Comparison of ENCODE assay signal across 1 cellular context in the genomic region with DNA sequence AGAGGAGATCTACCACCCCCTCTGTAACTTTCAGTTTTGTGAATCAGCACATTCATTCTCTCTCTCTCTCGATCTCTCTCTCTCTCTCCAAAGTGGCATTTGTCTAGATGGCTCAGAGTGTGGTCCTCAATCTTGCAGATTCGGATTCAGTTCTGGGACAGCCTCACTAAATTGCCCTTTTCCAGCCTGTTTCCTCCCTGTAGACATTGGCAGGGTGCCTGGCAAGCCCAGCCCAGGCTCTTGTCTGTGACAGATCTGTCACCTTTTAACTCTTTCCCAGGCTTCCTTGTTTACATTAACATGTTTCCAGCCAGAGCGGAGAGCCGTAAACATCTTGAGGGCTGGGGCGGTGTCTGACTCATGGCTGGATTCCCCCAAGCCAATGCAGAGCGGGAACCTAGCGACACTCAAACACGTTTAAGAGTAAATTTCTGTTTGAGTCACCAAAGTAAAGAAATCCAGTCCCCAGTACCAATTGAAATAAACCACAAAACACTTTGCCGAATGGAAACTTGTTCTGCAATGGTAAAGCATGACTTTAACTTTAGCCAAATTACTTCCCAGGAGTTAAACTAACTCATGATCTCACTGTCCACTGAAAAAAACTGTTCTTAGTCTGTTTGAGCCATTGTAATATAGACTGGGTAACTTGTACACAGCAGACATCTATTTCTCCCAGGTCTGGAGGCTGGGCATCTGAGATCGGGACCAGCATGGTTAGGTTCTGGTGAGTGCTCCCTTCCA.
A peak's percentile ranks its signal among the peaks of the same experiment; 100 is the strongest.
TF ChIP-seq lines count a peak whose summit lies in the region.

No MANE protein-coding gene starts in this region.

TF ChIP-seq in HepG2, 621 proteins besides CTCF, POLR2A, EP300 and RAD21 (continued from another document and continues in another):
- TF ChIP-seq SP2 (CRISPR knock-in tag; IDR thresholded peaks at IDR 0.05) (no peak), NFRKB (IDR thresholded peaks at IDR 0.05) (no peak), FOXP1 (IDR thresholded peaks at IDR 0.05) (no peak), FOXP1 (CRISPR knock-in tag; IDR thresholded peaks at IDR 0.05) (peak; percentile 78), RARA (CRISPR knock-in tag; IDR thresholded peaks at IDR 0.05) (peak; percentile 35; the same call in 1 of the 2 replicates), ZNF646 (CRISPR knock-in tag; IDR thresholded peaks at IDR 0.05) (no peak), KDM1A (CRISPR knock-in tag; IDR thresholded peaks at IDR 0.05) (no peak), CBX2 (IDR thresholded peaks at IDR 0.05; ENCODE audit: low read depth, low read length) (no peak), CBX2 (CRISPR knock-in tag; IDR thresholded peaks at IDR 0.05; ENCODE audit: low read depth) (no peak), ZNF672 (CRISPR knock-in tag; IDR thresholded peaks at IDR 0.05) (no peak), HBP1 (CRISPR knock-in tag; IDR thresholded peaks at IDR 0.05; ENCODE audit: low read depth) (no peak), FOXA1 (IDR thresholded peaks at IDR 0.05) (no peak), FOXA1 (CRISPR knock-in tag; IDR thresholded peaks at IDR 0.05) (peak; percentile 68), ONECUT2 (CRISPR knock-in tag; IDR thresholded peaks at IDR 0.05) (no peak), MEIS1 (CRISPR knock-in tag; IDR thresholded peaks at IDR 0.05; ENCODE audit: borderline replicate concordance) (no peak), NR3C1 (CRISPR knock-in tag; IDR thresholded peaks at IDR 0.05) (no peak), ZBTB10 (CRISPR knock-in tag; IDR thresholded peaks at IDR 0.05; ENCODE audit: borderline replicate concordance) (no peak), NCOR1 (IDR thresholded peaks at IDR 0.05; ENCODE audit: borderline replicate concordance, low read length) (no peak), MEIS2 (CRISPR knock-in tag; IDR thresholded peaks at IDR 0.05) (peak; percentile 39; the same call in 1 of the 2 replicates), GLI4 (CRISPR knock-in tag; IDR thresholded peaks at IDR 0.05; ENCODE audit: borderline replicate concordance) (no peak), SALL2 (CRISPR knock-in tag; IDR thresholded peaks at IDR 0.05) (no peak), GATAD2A (CRISPR knock-in tag; IDR thresholded peaks at IDR 0.05) (peak; percentile 24; the same call in 1 of the 2 replicates), POGZ (CRISPR knock-in tag; IDR thresholded peaks at IDR 0.05) (no peak)
- TF ChIP-seq, protein P1, sequence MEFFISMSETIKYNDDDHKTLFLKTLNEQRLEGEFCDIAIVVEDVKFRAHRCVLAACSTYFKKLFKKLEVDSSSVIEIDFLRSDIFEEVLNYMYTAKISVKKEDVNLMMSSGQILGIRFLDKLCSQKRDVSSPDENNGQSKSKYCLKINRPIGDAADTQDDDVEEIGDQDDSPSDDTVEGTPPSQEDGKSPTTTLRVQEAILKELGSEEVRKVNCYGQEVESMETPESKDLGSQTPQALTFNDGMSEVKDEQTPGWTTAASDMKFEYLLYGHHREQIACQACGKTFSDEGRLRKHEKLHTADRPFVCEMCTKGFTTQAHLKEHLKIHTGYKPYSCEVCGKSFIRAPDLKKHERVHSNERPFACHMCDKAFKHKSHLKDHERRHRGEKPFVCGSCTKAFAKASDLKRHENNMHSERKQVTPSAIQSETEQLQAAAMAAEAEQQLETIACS (CRISPR knock-in tag; IDR thresholded peaks at IDR 0.05): no peak
- TF ChIP-seq, protein P2, sequence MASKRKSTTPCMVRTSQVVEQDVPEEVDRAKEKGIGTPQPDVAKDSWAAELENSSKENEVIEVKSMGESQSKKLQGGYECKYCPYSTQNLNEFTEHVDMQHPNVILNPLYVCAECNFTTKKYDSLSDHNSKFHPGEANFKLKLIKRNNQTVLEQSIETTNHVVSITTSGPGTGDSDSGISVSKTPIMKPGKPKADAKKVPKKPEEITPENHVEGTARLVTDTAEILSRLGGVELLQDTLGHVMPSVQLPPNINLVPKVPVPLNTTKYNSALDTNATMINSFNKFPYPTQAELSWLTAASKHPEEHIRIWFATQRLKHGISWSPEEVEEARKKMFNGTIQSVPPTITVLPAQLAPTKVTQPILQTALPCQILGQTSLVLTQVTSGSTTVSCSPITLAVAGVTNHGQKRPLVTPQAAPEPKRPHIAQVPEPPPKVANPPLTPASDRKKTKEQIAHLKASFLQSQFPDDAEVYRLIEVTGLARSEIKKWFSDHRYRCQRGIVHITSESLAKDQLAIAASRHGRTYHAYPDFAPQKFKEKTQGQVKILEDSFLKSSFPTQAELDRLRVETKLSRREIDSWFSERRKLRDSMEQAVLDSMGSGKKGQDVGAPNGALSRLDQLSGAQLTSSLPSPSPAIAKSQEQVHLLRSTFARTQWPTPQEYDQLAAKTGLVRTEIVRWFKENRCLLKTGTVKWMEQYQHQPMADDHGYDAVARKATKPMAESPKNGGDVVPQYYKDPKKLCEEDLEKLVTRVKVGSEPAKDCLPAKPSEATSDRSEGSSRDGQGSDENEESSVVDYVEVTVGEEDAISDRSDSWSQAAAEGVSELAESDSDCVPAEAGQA (IDR thresholded peaks at IDR 0.05; ENCODE audit: low read depth): no peak
- TF ChIP-seq, protein P2 (CRISPR knock-in tag; IDR thresholded peaks at IDR 0.05; ENCODE audit: borderline replicate concordance): no peak
- TF ChIP-seq, protein P3, sequence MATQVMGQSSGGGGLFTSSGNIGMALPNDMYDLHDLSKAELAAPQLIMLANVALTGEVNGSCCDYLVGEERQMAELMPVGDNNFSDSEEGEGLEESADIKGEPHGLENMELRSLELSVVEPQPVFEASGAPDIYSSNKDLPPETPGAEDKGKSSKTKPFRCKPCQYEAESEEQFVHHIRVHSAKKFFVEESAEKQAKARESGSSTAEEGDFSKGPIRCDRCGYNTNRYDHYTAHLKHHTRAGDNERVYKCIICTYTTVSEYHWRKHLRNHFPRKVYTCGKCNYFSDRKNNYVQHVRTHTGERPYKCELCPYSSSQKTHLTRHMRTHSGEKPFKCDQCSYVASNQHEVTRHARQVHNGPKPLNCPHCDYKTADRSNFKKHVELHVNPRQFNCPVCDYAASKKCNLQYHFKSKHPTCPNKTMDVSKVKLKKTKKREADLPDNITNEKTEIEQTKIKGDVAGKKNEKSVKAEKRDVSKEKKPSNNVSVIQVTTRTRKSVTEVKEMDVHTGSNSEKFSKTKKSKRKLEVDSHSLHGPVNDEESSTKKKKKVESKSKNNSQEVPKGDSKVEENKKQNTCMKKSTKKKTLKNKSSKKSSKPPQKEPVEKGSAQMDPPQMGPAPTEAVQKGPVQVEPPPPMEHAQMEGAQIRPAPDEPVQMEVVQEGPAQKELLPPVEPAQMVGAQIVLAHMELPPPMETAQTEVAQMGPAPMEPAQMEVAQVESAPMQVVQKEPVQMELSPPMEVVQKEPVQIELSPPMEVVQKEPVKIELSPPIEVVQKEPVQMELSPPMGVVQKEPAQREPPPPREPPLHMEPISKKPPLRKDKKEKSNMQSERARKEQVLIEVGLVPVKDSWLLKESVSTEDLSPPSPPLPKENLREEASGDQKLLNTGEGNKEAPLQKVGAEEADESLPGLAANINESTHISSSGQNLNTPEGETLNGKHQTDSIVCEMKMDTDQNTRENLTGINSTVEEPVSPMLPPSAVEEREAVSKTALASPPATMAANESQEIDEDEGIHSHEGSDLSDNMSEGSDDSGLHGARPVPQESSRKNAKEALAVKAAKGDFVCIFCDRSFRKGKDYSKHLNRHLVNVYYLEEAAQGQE (IDR thresholded peaks at IDR 0.05; ENCODE audit: borderline replicate concordance in 1 of 2, low read depth in 1 of 2, low read length in 2 of 2): no peak
- TF ChIP-seq, protein P4, sequence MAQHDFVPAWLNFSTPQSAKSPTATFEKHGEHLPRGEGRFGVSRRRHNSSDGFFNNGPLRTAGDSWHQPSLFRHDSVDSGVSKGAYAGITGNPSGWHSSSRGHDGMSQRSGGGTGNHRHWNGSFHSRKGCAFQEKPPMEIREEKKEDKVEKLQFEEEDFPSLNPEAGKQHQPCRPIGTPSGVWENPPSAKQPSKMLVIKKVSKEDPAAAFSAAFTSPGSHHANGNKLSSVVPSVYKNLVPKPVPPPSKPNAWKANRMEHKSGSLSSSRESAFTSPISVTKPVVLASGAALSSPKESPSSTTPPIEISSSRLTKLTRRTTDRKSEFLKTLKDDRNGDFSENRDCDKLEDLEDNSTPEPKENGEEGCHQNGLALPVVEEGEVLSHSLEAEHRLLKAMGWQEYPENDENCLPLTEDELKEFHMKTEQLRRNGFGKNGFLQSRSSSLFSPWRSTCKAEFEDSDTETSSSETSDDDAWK (CRISPR knock-in tag; IDR thresholded peaks at IDR 0.05): no peak
